ENCODE assay signal across 19 cellular contexts in genomic region chr10:71741671-71742070, GRCh38. TPM values are rescaled to one million over a fixed set of nuclear protein-coding genes. Genes with fewer than 3 reads are reported as not detected.
DNase-seq lines count a peak whose midpoint lies in the region; ATAC-seq lines count a peak whose summit lies in the region.
"Had no signal": no experiment of that assay in that cellular context is flagged by ENCODE, and none has a peak within 500 bp of the region (broad histone marks: within the 10 kb centered on the region; RNA-seq: fewer than 3 reads in every experiment).

No MANE protein-coding gene starts in this region.

- H3K4me3 Mint-ChIP-seq in activated naive CD4-positive, alpha-beta T cell treated with anti-CD3 and anti-CD28 coated beads, Interleukin-2, amount 50 U/mL, for 24 hours = peak overlapping the region; percentile 80
- H3K4me3 Mint-ChIP-seq in activated CD4-positive, alpha-beta memory T cell treated with anti-CD3 and anti-CD28 coated beads for 36 hours = no peak overlapping the region
- peak overlapping the region; percentile 71 to 78 for H3K4me3 Mint-ChIP-seq in effector memory CD8-positive, alpha-beta T cell
- peak overlapping the region in 1 of 2 donors; percentile 53 for H3K4me3 Mint-ChIP-seq in stimulated activated naive CD8-positive, alpha-beta T cell treated with anti-CD3 and anti-CD28 coated beads, Interleukin-15, amount 100 ng/mL, for 72 hours

- DNase-seq in activated naive CD4-positive, alpha-beta T cell treated with anti-CD3 and anti-CD28 coated beads, Interleukin-2, amount 50 U/mL, for 16 hours = no peak
- no peak for DNase-seq in activated CD4-positive, alpha-beta memory T cell treated with anti-CD3 and anti-CD28 coated beads for 36 hours
- DNase-seq in effector memory CD8-positive, alpha-beta T cell = no peak
- DNase-seq in stimulated activated naive CD8-positive, alpha-beta T cell treated with anti-CD3 and anti-CD28 coated beads, Interleukin-15, amount 100 ng/mL, for 72 hours = no peak
- no peak for DNase-seq in NCI-H345 treated with DMSO at 0.1 percent for 48 hours (lab: John Stamatoyannopoulos, UW; ENCODE audit: unreplicated experiment)
- DNase-seq: activated CD4-positive, alpha-beta T cell treated with anti-CD3 and anti-CD28 coated beads, Interleukin-2, amount 50 U/mL, for 1 hour; GM23248; left lung; NCI-H1105; NCI-H510A treated with DMSO at 0.1 percent for 48 hours; nucleus accumbens; retina had no signal

- peak overlapping the region; percentile 99 for H3K27ac Mint-ChIP-seq in activated naive CD4-positive, alpha-beta T cell treated with anti-CD3 and anti-CD28 coated beads, Interleukin-2, amount 50 U/mL, for 24 hours
- H3K27ac Mint-ChIP-seq in activated CD4-positive, alpha-beta memory T cell treated with anti-CD3 and anti-CD28 coated beads for 36 hours = peak overlapping the region; percentile 88
- H3K27ac Mint-ChIP-seq in effector memory CD8-positive, alpha-beta T cell = peak overlapping the region; percentile 90 to 93
- H3K27ac Mint-ChIP-seq in stimulated activated naive CD8-positive, alpha-beta T cell treated with anti-CD3 and anti-CD28 coated beads, Interleukin-15, amount 100 ng/mL, for 72 hours = peak overlapping the region; percentile 75 to 94

- ATAC-seq in effector memory CD8-positive, alpha-beta T cell (replicated peaks) = no peak
- ATAC-seq in stimulated activated naive CD8-positive, alpha-beta T cell treated with anti-CD3 and anti-CD28 coated beads, Interleukin-15, amount 100 ng/mL, for 72 hours = no peak
- no peak for ATAC-seq in GM19351 (IDR thresholded peaks at IDR 0.05; ENCODE audit: unreplicated experiment)
- ATAC-seq in HG02759 (IDR thresholded peaks at IDR 0.05; ENCODE audit: unreplicated experiment) = no peak
- ATAC-seq: left lung had no signal

- intact Hi-C loops in activated CD4-positive, alpha-beta memory T cell treated with anti-CD3 and anti-CD28 coated beads for 36 hours (cut with micrococcal nuclease) = no loop called here

- POLR2A ChIA-PET in activated CD4-positive, alpha-beta memory T cell treated with anti-CD3 and anti-CD28 coated beads for 36 hours (lab: Charles Lee) = interaction anchor here (0.7 to 5.5 kb wide), 4 partner anchors 11 to 32 kb away, joined by 3 to 33 read pairs (median 8); partner anchors contain the start of gene VSIR

- no peaks in the 10 kb centered on the region for H3K9me3 Mint-ChIP-seq in activated naive CD4-positive, alpha-beta T cell treated with anti-CD3 and anti-CD28 coated beads, Interleukin-2, amount 50 U/mL, for 24 hours
- peaks cover 6% of the 10 kb centered on the region for H3K9me3 Mint-ChIP-seq in activated CD4-positive, alpha-beta memory T cell treated with anti-CD3 and anti-CD28 coated beads for 36 hours
- no peaks in the 10 kb centered on the region for H3K9me3 Mint-ChIP-seq in effector memory CD8-positive, alpha-beta T cell
- H3K9me3 Mint-ChIP-seq in stimulated activated naive CD8-positive, alpha-beta T cell treated with anti-CD3 and anti-CD28 coated beads, Interleukin-15, amount 100 ng/mL, for 72 hours = peaks cover 5 to 21% of the 10 kb centered on the region in 2 donors

- no peaks in the 10 kb centered on the region for H3K27me3 Mint-ChIP-seq in activated naive CD4-positive, alpha-beta T cell treated with anti-CD3 and anti-CD28 coated beads, Interleukin-2, amount 50 U/mL, for 24 hours
- H3K27me3 Mint-ChIP-seq in activated CD4-positive, alpha-beta memory T cell treated with anti-CD3 and anti-CD28 coated beads for 36 hours = no peaks in the 10 kb centered on the region
- H3K27me3 Mint-ChIP-seq in effector memory CD8-positive, alpha-beta T cell = no peaks in the 10 kb centered on the region
- H3K27me3 Mint-ChIP-seq in stimulated activated naive CD8-positive, alpha-beta T cell treated with anti-CD3 and anti-CD28 coated beads, Interleukin-15, amount 100 ng/mL, for 72 hours = no peaks in the 10 kb centered on the region

- H3K4me1 Mint-ChIP-seq in activated naive CD4-positive, alpha-beta T cell treated with anti-CD3 and anti-CD28 coated beads, Interleukin-2, amount 50 U/mL, for 24 hours = peaks cover 100% of the 10 kb centered on the region
- H3K4me1 Mint-ChIP-seq in activated CD4-positive, alpha-beta memory T cell treated with anti-CD3 and anti-CD28 coated beads for 36 hours (ENCODE audit: low read depth) = peaks cover 99% of the 10 kb centered on the region
- H3K4me1 Mint-ChIP-seq in effector memory CD8-positive, alpha-beta T cell (ENCODE audit: low read depth in 2 of 2) = peaks cover 80 to 92% of the 10 kb centered on the region in 2 donors
- peaks cover 100% of the 10 kb centered on the region for H3K4me1 Mint-ChIP-seq in stimulated activated naive CD8-positive, alpha-beta T cell treated with anti-CD3 and anti-CD28 coated beads, Interleukin-15, amount 100 ng/mL, for 72 hours

- peaks cover 2% of the 10 kb centered on the region for H3K36me3 Mint-ChIP-seq in activated naive CD4-positive, alpha-beta T cell treated with anti-CD3 and anti-CD28 coated beads, Interleukin-2, amount 50 U/mL, for 24 hours
- no peaks in the 10 kb centered on the region for H3K36me3 Mint-ChIP-seq in activated CD4-positive, alpha-beta memory T cell treated with anti-CD3 and anti-CD28 coated beads for 36 hours
- H3K36me3 Mint-ChIP-seq in effector memory CD8-positive, alpha-beta T cell (ENCODE audit: insufficient read depth) = peaks cover 24% of the 10 kb centered on the region

- CTCF ChIA-PET in activated CD4-positive, alpha-beta memory T cell treated with anti-CD3 and anti-CD28 coated beads for 36 hours (lab: Charles Lee) = interaction anchor here (1.0 to 3.5 kb wide), 6 partner anchors 14 to 44 kb away, joined by 3 to 15 read pairs (median 8); partner anchors contain the start of gene VSIR

RNA-seq across cellular contexts. Expression of gene C10orf105, which starts 22.1 kb away (rescaled TPM):
- total RNA-seq in activated CD4-positive, alpha-beta memory T cell treated with anti-CD3 and anti-CD28 coated beads for 36 hours = under 1 TPM; 0.63 to 0.76 TPM
- total RNA-seq: ascending aorta, G401, GM23248, HT1080, LHCN-M2 had no signal

RNA-seq across cellular contexts. Expression of gene VSIR, which starts 31.6 kb away (rescaled TPM):
- total RNA-seq in activated CD4-positive, alpha-beta memory T cell treated with anti-CD3 and anti-CD28 coated beads for 36 hours = 100 to 1,000 TPM; 112 TPM
